ENCODE assay signal across 5 cellular contexts in the genomic region with DNA sequence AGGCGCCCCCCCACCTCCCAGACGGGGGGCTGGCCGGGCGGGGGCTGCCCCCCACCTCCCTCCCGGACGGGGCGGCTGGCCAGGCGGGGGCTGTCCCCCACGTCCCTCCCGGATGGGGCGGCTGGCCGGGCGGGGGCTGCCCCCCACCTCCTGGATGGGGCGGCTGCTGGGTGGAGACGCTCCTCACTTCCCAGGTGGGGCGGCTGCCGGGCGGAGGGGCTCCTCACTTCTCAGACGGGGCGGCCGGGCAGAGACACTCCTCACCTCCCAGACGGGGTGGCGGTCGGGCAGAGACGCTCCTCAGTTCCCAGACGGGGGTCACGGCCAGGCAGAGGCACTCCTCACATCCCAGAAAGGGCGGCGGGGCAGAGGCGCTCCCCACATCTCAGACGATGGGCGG. TPM values are rescaled to one million over a fixed set of nuclear protein-coding genes. Genes with fewer than 3 reads are reported as not detected.
"Had no signal": no experiment of that assay in that cellular context is flagged by ENCODE, and none has a peak within 500 bp of the region (broad histone marks: within the 10 kb centered on the region; RNA-seq: fewer than 3 reads in every experiment).

No MANE protein-coding gene starts in this region.

RNA-seq across cellular contexts. Expression of a gene that starts 11.5 kb away (rescaled TPM):
- total RNA-seq: HepG2, HT1080, IMR-90, K562 had no signal
- polyA plus RNA-seq: HepG2, IgD-negative memory B cell, IMR-90, K562 had no signal
